ENCODE assay signal across 1 cellular context in the genomic region with DNA sequence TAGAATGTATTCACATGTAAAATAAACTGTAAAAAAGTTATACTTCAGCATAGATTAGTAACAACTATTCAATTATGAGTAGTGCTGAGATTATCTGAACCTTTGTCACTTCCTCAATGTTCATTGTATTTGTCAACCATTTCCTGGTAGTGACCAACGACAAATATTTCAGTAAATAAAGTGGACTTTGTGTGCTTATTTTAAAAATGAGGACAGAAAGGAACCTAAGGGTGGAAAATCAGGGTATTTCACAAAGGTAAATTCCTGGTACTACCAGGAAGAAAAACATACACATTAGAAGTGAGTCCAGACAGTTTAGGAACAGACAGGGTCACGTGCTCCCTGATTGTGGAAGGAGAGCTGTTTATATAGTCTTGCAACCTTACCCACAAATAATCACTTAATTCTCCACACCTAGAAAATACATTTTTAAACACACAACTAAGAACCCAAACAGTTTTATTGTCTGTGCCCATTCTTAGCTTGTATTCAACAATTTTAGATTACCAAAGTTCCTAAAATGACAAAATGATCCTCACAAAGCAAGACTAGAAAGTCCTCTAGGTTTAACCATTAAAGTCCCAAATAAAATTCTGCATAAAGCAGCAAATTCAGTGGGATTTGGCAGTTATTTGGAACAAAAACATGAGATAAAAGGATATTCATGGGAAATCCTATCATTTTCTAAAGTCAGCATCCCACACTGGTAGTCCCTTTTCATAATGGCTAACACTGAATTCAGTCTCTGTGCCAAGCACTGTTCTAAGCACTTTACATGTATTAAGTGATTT.
A peak's percentile ranks its signal among the peaks of the same experiment; 100 is the strongest.
TF ChIP-seq lines count a peak whose summit lies in the region.

No MANE protein-coding gene starts in this region.

TF ChIP-seq in liver, 16 proteins besides CTCF, POLR2A, EP300 and RAD21 (continued from another document):
- TF ChIP-seq, protein P1, sequence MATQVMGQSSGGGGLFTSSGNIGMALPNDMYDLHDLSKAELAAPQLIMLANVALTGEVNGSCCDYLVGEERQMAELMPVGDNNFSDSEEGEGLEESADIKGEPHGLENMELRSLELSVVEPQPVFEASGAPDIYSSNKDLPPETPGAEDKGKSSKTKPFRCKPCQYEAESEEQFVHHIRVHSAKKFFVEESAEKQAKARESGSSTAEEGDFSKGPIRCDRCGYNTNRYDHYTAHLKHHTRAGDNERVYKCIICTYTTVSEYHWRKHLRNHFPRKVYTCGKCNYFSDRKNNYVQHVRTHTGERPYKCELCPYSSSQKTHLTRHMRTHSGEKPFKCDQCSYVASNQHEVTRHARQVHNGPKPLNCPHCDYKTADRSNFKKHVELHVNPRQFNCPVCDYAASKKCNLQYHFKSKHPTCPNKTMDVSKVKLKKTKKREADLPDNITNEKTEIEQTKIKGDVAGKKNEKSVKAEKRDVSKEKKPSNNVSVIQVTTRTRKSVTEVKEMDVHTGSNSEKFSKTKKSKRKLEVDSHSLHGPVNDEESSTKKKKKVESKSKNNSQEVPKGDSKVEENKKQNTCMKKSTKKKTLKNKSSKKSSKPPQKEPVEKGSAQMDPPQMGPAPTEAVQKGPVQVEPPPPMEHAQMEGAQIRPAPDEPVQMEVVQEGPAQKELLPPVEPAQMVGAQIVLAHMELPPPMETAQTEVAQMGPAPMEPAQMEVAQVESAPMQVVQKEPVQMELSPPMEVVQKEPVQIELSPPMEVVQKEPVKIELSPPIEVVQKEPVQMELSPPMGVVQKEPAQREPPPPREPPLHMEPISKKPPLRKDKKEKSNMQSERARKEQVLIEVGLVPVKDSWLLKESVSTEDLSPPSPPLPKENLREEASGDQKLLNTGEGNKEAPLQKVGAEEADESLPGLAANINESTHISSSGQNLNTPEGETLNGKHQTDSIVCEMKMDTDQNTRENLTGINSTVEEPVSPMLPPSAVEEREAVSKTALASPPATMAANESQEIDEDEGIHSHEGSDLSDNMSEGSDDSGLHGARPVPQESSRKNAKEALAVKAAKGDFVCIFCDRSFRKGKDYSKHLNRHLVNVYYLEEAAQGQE (IDR thresholded peaks at IDR 0.05), result no peak
- TF ChIP-seq, protein P2, sequence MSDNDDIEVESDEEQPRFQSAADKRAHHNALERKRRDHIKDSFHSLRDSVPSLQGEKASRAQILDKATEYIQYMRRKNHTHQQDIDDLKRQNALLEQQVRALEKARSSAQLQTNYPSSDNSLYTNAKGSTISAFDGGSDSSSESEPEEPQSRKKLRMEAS (IDR thresholded peaks at IDR 0.05), result peak; percentile 47
- no peak for TF ChIP-seq FOXA2 (IDR thresholded peaks at IDR 0.05)
- TF ChIP-seq ATF3 (IDR thresholded peaks at IDR 0.05), result no peak
- TF ChIP-seq, protein P3, sequence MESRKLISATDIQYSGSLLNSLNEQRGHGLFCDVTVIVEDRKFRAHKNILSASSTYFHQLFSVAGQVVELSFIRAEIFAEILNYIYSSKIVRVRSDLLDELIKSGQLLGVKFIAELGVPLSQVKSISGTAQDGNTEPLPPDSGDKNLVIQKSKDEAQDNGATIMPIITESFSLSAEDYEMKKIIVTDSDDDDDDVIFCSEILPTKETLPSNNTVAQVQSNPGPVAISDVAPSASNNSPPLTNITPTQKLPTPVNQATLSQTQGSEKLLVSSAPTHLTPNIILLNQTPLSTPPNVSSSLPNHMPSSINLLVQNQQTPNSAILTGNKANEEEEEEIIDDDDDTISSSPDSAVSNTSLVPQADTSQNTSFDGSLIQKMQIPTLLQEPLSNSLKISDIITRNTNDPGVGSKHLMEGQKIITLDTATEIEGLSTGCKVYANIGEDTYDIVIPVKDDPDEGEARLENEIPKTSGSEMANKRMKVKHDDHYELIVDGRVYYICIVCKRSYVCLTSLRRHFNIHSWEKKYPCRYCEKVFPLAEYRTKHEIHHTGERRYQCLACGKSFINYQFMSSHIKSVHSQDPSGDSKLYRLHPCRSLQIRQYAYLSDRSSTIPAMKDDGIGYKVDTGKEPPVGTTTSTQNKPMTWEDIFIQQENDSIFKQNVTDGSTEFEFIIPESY (IDR thresholded peaks at IDR 0.05), result no peak
- no peak for TF ChIP-seq EGR1 (IDR thresholded peaks at IDR 0.05; ENCODE audit: low read depth in 2 of 2)
- TF ChIP-seq TAF1 (conservative IDR thresholded peaks at IDR 0.05), result no peak
- TF ChIP-seq FOXA1 (IDR thresholded peaks at IDR 0.05), result no peak
- TF ChIP-seq NR2F2 (IDR thresholded peaks at IDR 0.05), result peak; percentile 22
- TF ChIP-seq YY1 (IDR thresholded peaks at IDR 0.05), result peak; percentile 73
- no peak for TF ChIP-seq GABPA (IDR thresholded peaks at IDR 0.05 in 1 of 2, conservative IDR thresholded peaks at IDR 0.05 in 1 of 2)
- TF ChIP-seq HNF4A (conservative IDR thresholded peaks at IDR 0.05), result peak; percentile 69 to 88
